8 cellular contexts compared by ENCODE assay signal in the genomic region with DNA sequence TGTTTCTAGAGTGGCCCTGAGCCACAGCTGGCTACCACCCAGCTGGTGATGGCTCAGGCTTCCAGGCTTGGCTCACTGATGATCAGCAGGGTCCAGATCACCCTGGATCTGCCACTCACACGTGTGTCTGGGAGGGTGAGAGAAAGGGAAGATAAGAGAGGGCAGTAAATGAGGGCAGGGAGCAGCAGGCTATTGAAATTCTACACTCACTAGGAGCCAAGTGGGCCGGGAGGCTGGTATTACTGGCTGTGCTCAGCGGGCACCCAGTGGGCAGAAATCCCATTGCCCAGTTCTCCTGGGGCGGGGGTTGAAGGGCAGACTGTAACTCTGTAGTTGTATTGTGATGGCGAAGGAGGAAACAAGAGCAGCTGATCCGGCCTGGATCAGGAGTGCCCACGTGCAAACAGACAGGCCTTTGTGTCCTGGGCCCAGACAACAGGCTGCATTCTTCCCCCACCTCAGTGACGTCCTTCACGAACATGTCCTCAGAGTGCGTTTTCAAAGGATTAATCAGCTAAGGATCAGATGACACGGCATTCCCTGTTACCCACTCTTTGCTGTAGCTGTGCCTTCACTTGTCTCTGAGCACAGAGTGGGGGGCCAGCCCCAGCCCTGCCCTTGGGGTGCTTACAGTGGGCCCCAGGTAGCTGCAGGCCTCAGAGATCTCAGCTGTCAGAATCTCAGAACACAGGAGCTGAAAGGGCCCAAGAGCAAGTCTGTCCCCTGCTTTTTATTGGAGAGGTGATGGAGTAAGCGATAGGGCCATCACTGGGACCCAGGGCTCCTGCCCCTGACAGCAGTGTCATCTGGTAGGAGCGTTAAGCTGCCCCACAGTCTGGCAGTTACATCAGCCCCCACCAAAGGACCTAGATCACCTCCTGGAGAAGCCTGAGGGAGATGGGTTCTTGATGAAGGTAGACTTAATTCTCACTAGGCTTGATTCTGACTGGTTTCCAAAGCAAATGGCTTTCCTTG.
DNase-seq lines count a peak whose midpoint lies in the region; ATAC-seq and TF ChIP-seq lines count a peak whose summit lies in the region.

No MANE protein-coding gene starts in this region.

- H3K4me1 Mint-ChIP-seq in T-helper 2 cell treated with Interferon-gamma antibody and Interleukin-4, amounts not matched to agents 5 μg/mL and 100 μg/mL, for 36 hours (ENCODE audit: low read depth), result no peaks in the 10 kb centered on the region

- ATAC-seq in GM19467 (IDR thresholded peaks at IDR 0.05; ENCODE audit: unreplicated experiment), result no peak

- no peak overlapping the region for H3K27ac Mint-ChIP-seq in T-helper 2 cell treated with Interferon-gamma antibody and Interleukin-4, amounts not matched to agents 5 μg/mL and 100 μg/mL, for 36 hours

- DNase-seq in C1 segment of cervical spinal cord (lab: John Stamatoyannopoulos, UW) (peak in 13 of 14 donors; percentile 57 to 95 (median 88)), NCI-H82 (lab: John Stamatoyannopoulos, UW) (peak; percentile 43), fibroblast of villous mesenchyme (ENCODE audit: low read depth) (peak; percentile 4), NCI-H1694 treated with DMSO at 0.1 percent for 48 hours (lab: John Stamatoyannopoulos, UW) (no peak), DMS 273 (lab: John Stamatoyannopoulos, UW; ENCODE audit: unreplicated experiment) (no peak)
- DNase-seq in T-helper 2 cell treated with Interferon-gamma antibody and Interleukin-4, amounts not matched to agents 5 μg/mL and 100 μg/mL, for 36 hours (ENCODE audit: low spot score), result no peak

- TF ChIP-seq CTCF in fibroblast of villous mesenchyme (IDR thresholded peaks at IDR 0.05; ENCODE audit: insufficient read depth, low read depth, low read length), result no peak

- peak overlapping the region; percentile 3 for H2AFZ ChIP-seq in neuron (ENCODE audit: low read depth, low read length)

- no peaks in the 10 kb centered on the region for H3K9me3 ChIP-seq in neuron (ENCODE audit: low read length)

- no peaks in the 10 kb centered on the region for H3K36me3 Mint-ChIP-seq in T-helper 2 cell treated with Interferon-gamma antibody and Interleukin-4, amounts not matched to agents 5 μg/mL and 100 μg/mL, for 36 hours (ENCODE audit: low read depth)

- peaks cover 12% of the 10 kb centered on the region for H3K27me3 ChIP-seq in neuron (ENCODE audit: insufficient read depth, low read length)

- H3K9me3 Mint-ChIP-seq in T-helper 2 cell treated with Interferon-gamma antibody and Interleukin-4, amounts not matched to agents 5 μg/mL and 100 μg/mL, for 36 hours, result no peaks in the 10 kb centered on the region

- H3K36me3 ChIP-seq in neuron (ENCODE audit: insufficient read depth, low read length), result no peaks in the 10 kb centered on the region

- peaks cover 17% of the 10 kb centered on the region for H3K27me3 Mint-ChIP-seq in T-helper 2 cell treated with Interferon-gamma antibody and Interleukin-4, amounts not matched to agents 5 μg/mL and 100 μg/mL, for 36 hours (ENCODE audit: low read depth)

- peaks cover 3% of the 10 kb centered on the region for H3K4me1 ChIP-seq in neuron (ENCODE audit: insufficient read depth, low read length)

- H3K4me3 ChIP-seq in fibroblast of villous mesenchyme (ENCODE audit: low read depth, low read length) (no peak overlapping the region), neuron (ENCODE audit: low read length) (no peak overlapping the region)

- H3K4me3 Mint-ChIP-seq in T-helper 2 cell treated with Interferon-gamma antibody and Interleukin-4, amounts not matched to agents 5 μg/mL and 100 μg/mL, for 36 hours, result no peak overlapping the region

Comparison
In these comparisons a context has a peak if more than half of its experiments do, and no peak if none do; other contexts are left out.
1. DNase-seq: peak in C1 segment of cervical spinal cord (13 of 14), NCI-H82 (single experiment) and fibroblast of villous mesenchyme (single experiment); none in NCI-H1694 treated with DMSO at 0.1 percent for 48 hours (single experiment), DMS 273 (single experiment) and T-helper 2 cell treated with Interferon-gamma antibody and Interleukin-4, amounts not matched to agents 5 μg/mL and 100 μg/mL, for 36 hours (single experiment).